ENCODE assay signal across 18 cellular contexts in genomic region chr5:85647349-85648127, GRCh38.
A peak's percentile ranks its signal among the peaks of the same experiment; 100 is the strongest.
DNase-seq lines count a peak whose midpoint lies in the region; ATAC-seq, FAIRE-seq and TF ChIP-seq lines count a peak whose summit lies in the region.
"Had no signal": no experiment of that assay in that cellular context is flagged by ENCODE, and none has a peak within 500 bp of the region (broad histone marks: within the 10 kb centered on the region; RNA-seq: fewer than 3 reads in every experiment).

No MANE protein-coding gene starts in this region.

- H3K36me3 Mint-ChIP-seq in astrocyte (ENCODE audit: low read depth, unreplicated experiment) (no peaks in the 10 kb centered on the region), nephron progenitor cell (ENCODE audit: low read depth) (no peaks in the 10 kb centered on the region)
- H3K36me3 Mint-ChIP-seq in activated naive CD4-positive, alpha-beta T cell treated with anti-CD3 and anti-CD28 coated beads, Interleukin-2, amount 10 ng/mL, durations not matched to agents 7 days and 5 days = no peaks in the 10 kb centered on the region
- H3K36me3 Mint-ChIP-seq: CD8-positive, alpha-beta T cell had no signal

- H3K9me3 Mint-ChIP-seq in astrocyte (ENCODE audit: unreplicated experiment) (no peaks in the 10 kb centered on the region), nephron progenitor cell (no peaks in the 10 kb centered on the region)
- peaks cover 4% of the 10 kb centered on the region for H3K9me3 Mint-ChIP-seq in activated naive CD4-positive, alpha-beta T cell treated with anti-CD3 and anti-CD28 coated beads, Interleukin-2, amount 10 ng/mL, durations not matched to agents 7 days and 5 days

- FAIRE-seq in astrocyte (lab: Jason Lieb, UNC) = no peak
- no peak for FAIRE-seq in HTR-8/SVneo (lab: Jason Lieb, UNC)
- FAIRE-seq: GM18507, HepG2 had no signal

- H3K27me3 ChIP-seq in HUES48 (ENCODE audit: control insufficient read depth, insufficient read depth, low read length) = no peaks in the 10 kb centered on the region
- H3K27me3 ChIP-seq in astrocyte (ENCODE audit: insufficient read depth, low read length) = no peaks in the 10 kb centered on the region
- H3K27me3 ChIP-seq in tibial nerve = no peaks in the 10 kb centered on the region
- H3K27me3 ChIP-seq: SJSA1 had no signal

- H3K27ac Mint-ChIP-seq in astrocyte (ENCODE audit: unreplicated experiment) (peak overlapping the region; percentile 76), nephron progenitor cell (no peak overlapping the region)
- no peak overlapping the region for H3K27ac Mint-ChIP-seq in activated naive CD4-positive, alpha-beta T cell treated with anti-CD3 and anti-CD28 coated beads, Interleukin-2, amount 10 ng/mL, durations not matched to agents 7 days and 5 days
- H3K27ac Mint-ChIP-seq: B cell; CD8-positive, alpha-beta T cell had no signal

- H3K4me1 Mint-ChIP-seq in astrocyte (ENCODE audit: low read depth, unreplicated experiment) (peaks cover 2% of the 10 kb centered on the region), nephron progenitor cell (peaks cover 7% of the 10 kb centered on the region)
- H3K4me1 Mint-ChIP-seq in activated naive CD4-positive, alpha-beta T cell treated with anti-CD3 and anti-CD28 coated beads, Interleukin-2, amount 10 ng/mL, durations not matched to agents 7 days and 5 days = no peaks in the 10 kb centered on the region
- H3K4me1 Mint-ChIP-seq: B cell had no signal

- no peak for TF ChIP-seq CTCF in astrocyte (IDR thresholded peaks at IDR 0.05; ENCODE audit: insufficient read depth, low read depth, low read length)
- TF ChIP-seq CTCF in nephron progenitor cell (IDR thresholded peaks at IDR 0.05) = no peak
- no peak for TF ChIP-seq CTCF in tibial nerve (IDR thresholded peaks at IDR 0.05)

- H3K4me1 ChIP-seq in HUES48 (ENCODE audit: control insufficient read depth, insufficient read depth, low read length) (no peaks in the 10 kb centered on the region), astrocyte (ENCODE audit: insufficient read depth, low read length) (no peaks in the 10 kb centered on the region), tibial nerve (no peaks in the 10 kb centered on the region)
- H3K4me1 ChIP-seq: SJSA1 had no signal

- H3K27me3 Mint-ChIP-seq in astrocyte (ENCODE audit: low read depth, unreplicated experiment) = no peaks in the 10 kb centered on the region
- no peaks in the 10 kb centered on the region for H3K27me3 Mint-ChIP-seq in nephron progenitor cell (ENCODE audit: low read depth, poor library complexity)
- no peaks in the 10 kb centered on the region for H3K27me3 Mint-ChIP-seq in activated naive CD4-positive, alpha-beta T cell treated with anti-CD3 and anti-CD28 coated beads, Interleukin-2, amount 10 ng/mL, durations not matched to agents 7 days and 5 days
- H3K27me3 Mint-ChIP-seq: B cell had no signal

- H2AFZ ChIP-seq in astrocyte (ENCODE audit: low read depth, low read length) = no peak overlapping the region

- H3K9me3 ChIP-seq in HUES48 (ENCODE audit: control insufficient read depth, insufficient read depth, low read length) (no peaks in the 10 kb centered on the region), astrocyte (ENCODE audit: insufficient read depth, low read depth, low read length) (no peaks in the 10 kb centered on the region), tibial nerve (no peaks in the 10 kb centered on the region)
- H3K9me3 ChIP-seq: SJSA1 had no signal

- peak overlapping the region; percentile 69 for H3K4me3 ChIP-seq in HUES48 (ENCODE audit: low read depth, low read length)
- no peak overlapping the region for H3K4me3 ChIP-seq in astrocyte (ENCODE audit: insufficient read depth, low read depth, low read length)
- no peak overlapping the region for H3K4me3 ChIP-seq in tibial nerve
- H3K4me3 ChIP-seq: SJSA1 had no signal

- H3K36me3 ChIP-seq in HUES48 (ENCODE audit: control insufficient read depth, insufficient read depth, low read length) = no peaks in the 10 kb centered on the region
- no peaks in the 10 kb centered on the region for H3K36me3 ChIP-seq in astrocyte (ENCODE audit: insufficient read depth, low read length)
- no peaks in the 10 kb centered on the region for H3K36me3 ChIP-seq in tibial nerve
- H3K36me3 ChIP-seq: SJSA1 had no signal

- H3K79me2 ChIP-seq in astrocyte (ENCODE audit: insufficient read depth, low read length) = no peaks in the 10 kb centered on the region

- H3K9ac ChIP-seq in HUES48 (ENCODE audit: low read depth, low read length) (peak overlapping the region; percentile 80), astrocyte (ENCODE audit: low read length) (no peak overlapping the region)

- CTCF ChIA-PET in activated naive CD4-positive, alpha-beta T cell treated with anti-CD3 and anti-CD28 coated beads, Interleukin-2, amount 10 ng/mL, durations not matched to agents 7 days and 5 days (lab: Charles Lee) = no interaction called here

- no peak for TF ChIP-seq POLR2A in tibial nerve (IDR thresholded peaks at IDR 0.05)

- peak; percentile 84 for DNase-seq in Daoy (ENCODE audit: low read depth)
- DNase-seq in astrocyte (ENCODE audit: low read depth) = no peak
- no peak for DNase-seq in nephron progenitor cell
- DNase-seq in HTR-8/SVneo (ENCODE audit: insufficient read length, low spot score) = no peak
- DNase-seq in tibial nerve (ENCODE audit: low spot score in 2 of 2) = no peak
- DNase-seq in activated naive CD4-positive, alpha-beta T cell treated with anti-CD3 and anti-CD28 coated beads, Interleukin-2, amount 10 ng/mL, durations not matched to agents 7 days and 5 days = no peak
- DNase-seq: CD8-positive, alpha-beta T cell; DMS 273 treated with DMSO at 0.1 percent for 48 hours; NCI-H1417 treated with DMSO at 0.1 percent for 48 hours; NCI-H2029 treated with DMSO at 0.1 percent for 48 hours; NCI-H524; SW 1271 had no signal

- 77 to 89% methylated on average over 25 of the region's 25 CpGs for WGBS in tibial nerve, 2 donors

- ATAC-seq in HG02763 (IDR thresholded peaks at IDR 0.05; ENCODE audit: unreplicated experiment) = no peak
- ATAC-seq: CD8-positive, alpha-beta T cell; HepG2 had no signal

- H4K20me1 ChIP-seq in astrocyte (ENCODE audit: insufficient read depth, low read length) = no peaks in the 10 kb centered on the region

- H3K4me2 ChIP-seq in astrocyte (ENCODE audit: low read length) = no peak overlapping the region

- peak overlapping the region; percentile 90 for H3K4me3 Mint-ChIP-seq in astrocyte (ENCODE audit: unreplicated experiment)
- peak overlapping the region; percentile 46 for H3K4me3 Mint-ChIP-seq in nephron progenitor cell
- H3K4me3 Mint-ChIP-seq in activated naive CD4-positive, alpha-beta T cell treated with anti-CD3 and anti-CD28 coated beads, Interleukin-2, amount 10 ng/mL, durations not matched to agents 7 days and 5 days = no peak overlapping the region
- H3K4me3 Mint-ChIP-seq: B cell; CD8-positive, alpha-beta T cell had no signal

- H3K27ac ChIP-seq in HUES48 (ENCODE audit: low read depth, low read length) (no peak overlapping the region), astrocyte (ENCODE audit: low read depth, low read length) (no peak overlapping the region), tibial nerve (no peak overlapping the region)
- H3K27ac ChIP-seq: SJSA1 had no signal

- TF ChIP-seq EP300 in tibial nerve (IDR thresholded peaks at IDR 0.05) = no peak
